In the genomic region with DNA sequence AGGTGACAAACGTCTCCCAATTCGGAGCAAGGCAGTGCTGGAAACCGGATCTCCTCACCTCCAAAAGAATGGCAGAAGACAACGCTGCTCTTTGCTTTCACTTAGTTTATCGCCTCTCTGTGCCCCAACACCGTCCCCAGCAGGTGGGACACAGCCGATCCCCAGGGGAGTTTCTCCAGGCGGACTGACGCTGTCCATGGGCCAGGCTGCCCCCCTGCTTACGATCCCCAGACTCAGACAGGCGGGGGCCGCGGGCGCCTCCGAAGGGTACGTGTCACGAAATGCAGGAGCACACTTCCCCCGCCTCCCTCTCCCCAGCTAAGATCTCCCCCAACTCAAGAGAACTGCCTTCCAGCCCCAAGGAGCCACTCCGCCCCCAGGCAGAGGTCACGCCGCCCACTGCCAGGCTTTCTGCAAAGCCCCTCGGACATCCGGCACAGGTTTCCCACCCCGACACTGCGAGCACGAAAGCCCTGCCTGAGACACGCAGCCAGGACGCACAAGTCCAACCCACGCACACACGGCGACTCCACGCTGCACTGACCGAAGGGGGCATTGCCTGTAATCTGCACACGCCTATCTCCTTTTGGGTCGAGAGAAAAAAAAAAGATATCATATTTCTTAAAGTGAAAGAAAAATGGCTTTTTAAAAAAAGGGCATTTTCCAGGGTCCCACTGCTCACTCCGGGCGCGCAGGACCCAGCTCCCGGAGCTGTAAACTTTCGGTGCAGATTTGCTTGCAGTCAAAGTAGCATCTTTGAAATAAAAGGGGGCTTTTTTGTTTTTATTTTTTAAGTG, we compare ENCODE assay signal across 8 cellular contexts. TPM values are rescaled to one million over a fixed set of nuclear protein-coding genes. Genes with fewer than 3 reads are reported as not detected.
A peak's percentile ranks its signal among the peaks of the same experiment; 100 is the strongest.
DNase-seq lines count a peak whose midpoint lies in the region; ATAC-seq and TF ChIP-seq lines count a peak whose summit lies in the region.

No MANE protein-coding gene starts in this region.

- TF ChIP-seq POLR2A in right lobe of liver (IDR thresholded peaks at IDR 0.05) = peak; percentile 45

- H3K36me3 ChIP-seq in right lobe of liver (peaks cover 0 to 8% (median 0%) of the 10 kb centered on the region in 4 donors), subcutaneous abdominal adipose tissue (ENCODE audit: control insufficient read depth in 5 of 5, insufficient read depth in 5 of 5, low read length in 5 of 5) (peaks cover 0 to 16% (median 10%) of the 10 kb centered on the region in 5 donors)

- H3K27me3 Mint-ChIP-seq in activated CD4-positive, alpha-beta T cell treated with anti-CD3 and anti-CD28 coated beads, Interleukin-2, amount 10 ng/mL, durations not matched to agents 7 days and 5 days = peaks cover 34% of the 10 kb centered on the region

- ATAC-seq in right lobe of liver (peak; percentile 29 to 37 (median 34)), GM21367 (IDR thresholded peaks at IDR 0.05; ENCODE audit: unreplicated experiment) (no peak)

- H3K27me3 ChIP-seq in right lobe of liver = no peaks in the 10 kb centered on the region
- H3K27me3 ChIP-seq in subcutaneous abdominal adipose tissue (ENCODE audit: control insufficient read depth in 5 of 5, insufficient read depth in 4 of 5, low read length in 5 of 5) = no peaks in the 10 kb centered on the region

- H3K27ac ChIP-seq in RWPE1 (peak overlapping the region; percentile 96), right lobe of liver (peak overlapping the region; percentile 95 to 98 (median 97)), subcutaneous abdominal adipose tissue (ENCODE audit: low read depth, low read length) (peak overlapping the region; percentile 95)

- H3K9me3 Mint-ChIP-seq in activated CD4-positive, alpha-beta T cell treated with anti-CD3 and anti-CD28 coated beads, Interleukin-2, amount 10 ng/mL, durations not matched to agents 7 days and 5 days = no peaks in the 10 kb centered on the region

- no peak overlapping the region for H3K4me3 Mint-ChIP-seq in activated CD4-positive, alpha-beta T cell treated with anti-CD3 and anti-CD28 coated beads, Interleukin-2, amount 10 ng/mL, durations not matched to agents 7 days and 5 days

- intact Hi-C loops in right lobe of liver (cut with DNase I) = no loop called here

- TF ChIP-seq CTCF in HFF-Myc (IDR thresholded peaks at IDR 0.05; ENCODE audit: low read depth, low read length, missing control alignments) (peak; percentile 14), RWPE1 (conservative IDR thresholded peaks at IDR 0.05; ENCODE audit: low read depth) (peak; percentile 39), right lobe of liver (IDR thresholded peaks at IDR 0.05) (peak in 3 of 4 donors; percentile 15 to 20 (median 19))

- CTCF ChIA-PET in RWPE1 (lab: Yijun Ruan, JAX) = interaction anchor here (0.6 to 1.0 kb wide), 2 partner anchors 366 to 660 kb away, joined by 3 to 9 read pairs; no protein-coding TSS in a partner anchor
- CTCF ChIA-PET in activated CD4-positive, alpha-beta T cell treated with anti-CD3 and anti-CD28 coated beads, Interleukin-2, amount 10 ng/mL, durations not matched to agents 7 days and 5 days (lab: Charles Lee) = interaction anchor here (0.7 to 0.8 kb wide), 2 partner anchors 19 to 41 kb away, joined by 3 to 9 read pairs; no protein-coding TSS in a partner anchor

- H3K27ac Mint-ChIP-seq in activated CD4-positive, alpha-beta T cell treated with anti-CD3 and anti-CD28 coated beads, Interleukin-2, amount 10 ng/mL, durations not matched to agents 7 days and 5 days = no peak overlapping the region

- H3K4me3 ChIP-seq in HFF-Myc (replicated peaks; ENCODE audit: low read depth, low read length) (peak overlapping the region; percentile 81), right lobe of liver (peak overlapping the region; percentile 83 to 89 (median 87)), subcutaneous abdominal adipose tissue (ENCODE audit: low read depth in 1 of 5, low read length in 5 of 5) (peak overlapping the region; percentile 78 to 97 (median 89))

- peak overlapping the region; percentile 81 to 97 (median 86) for H3K9ac ChIP-seq in subcutaneous abdominal adipose tissue (ENCODE audit: low read length in 5 of 5)

- POLR2A ChIA-PET in RWPE1 (lab: Yijun Ruan, JAX; ENCODE audit: low non-redundant PET) = interaction anchor here (0.6 kb wide), 1 partner anchor 261 kb away, joined by 3 read pairs; no protein-coding TSS in a partner anchor
- POLR2A ChIA-PET in activated CD4-positive, alpha-beta T cell treated with anti-CD3 and anti-CD28 coated beads, Interleukin-2, amount 10 ng/mL, durations not matched to agents 7 days and 5 days (lab: Charles Lee) = no interaction called here

- peaks cover 0 to 38% (median 16%) of the 10 kb centered on the region in 4 donors for H3K4me1 ChIP-seq in right lobe of liver
- peaks cover 2 to 58% (median 43%) of the 10 kb centered on the region in 5 donors for H3K4me1 ChIP-seq in subcutaneous abdominal adipose tissue (ENCODE audit: control insufficient read depth in 5 of 5, insufficient read depth in 5 of 5, low read length in 5 of 5)

- DNase-seq in ELF-1 (ENCODE audit: low read depth, low spot score) = peak; percentile 88
- DNase-seq in HFF-Myc (ENCODE audit: extremely low read depth, low read depth) = no peak
- DNase-seq in RWPE1 (ENCODE audit: low spot score) = peak; percentile 48
- DNase-seq in ecto neural progenitor cell (ENCODE audit: low spot score) = peak; percentile 89
- peak; percentile 75 to 85 (median 80) for DNase-seq in right lobe of liver
- no peak for DNase-seq in activated CD4-positive, alpha-beta T cell treated with anti-CD3 and anti-CD28 coated beads, Interleukin-2, amount 10 ng/mL, durations not matched to agents 7 days and 5 days

- H3K9me3 ChIP-seq in right lobe of liver (no peaks in the 10 kb centered on the region), subcutaneous abdominal adipose tissue (ENCODE audit: control insufficient read depth in 5 of 5, low read length in 5 of 5) (no peaks in the 10 kb centered on the region)

- H3K4me1 Mint-ChIP-seq in activated CD4-positive, alpha-beta T cell treated with anti-CD3 and anti-CD28 coated beads, Interleukin-2, amount 10 ng/mL, durations not matched to agents 7 days and 5 days = peaks cover 13% of the 10 kb centered on the region

- WGBS in right lobe of liver (ENCODE audit: insufficient coverage, low coverage, low lambda C conversion rate, missing lambda C conversion rate) = 2% methylated on average over 35 of the region's 40 CpGs

- H3K36me3 Mint-ChIP-seq in activated CD4-positive, alpha-beta T cell treated with anti-CD3 and anti-CD28 coated beads, Interleukin-2, amount 10 ng/mL, durations not matched to agents 7 days and 5 days (ENCODE audit: low read depth) = no peaks in the 10 kb centered on the region

RNA-seq across cellular contexts. Expression of a gene that starts 1.9 kb away (rescaled TPM):
- total RNA-seq in right lobe of liver = 10 to 100 TPM in 3 of 6 experiments, 1 to 10 TPM in 3; 9.4 to 14.7 (median 10.5) TPM
- total RNA-seq in activated CD4-positive, alpha-beta T cell treated with anti-CD3 and anti-CD28 coated beads, Interleukin-2, amount 10 ng/mL, durations not matched to agents 7 days and 5 days = not detected

Comparison
In these comparisons a context has a peak if more than half of its experiments do, and no peak if none do; other contexts are left out.
1. DNase-seq: peak in ELF-1 (single experiment), RWPE1 (single experiment), ecto neural progenitor cell (single experiment) and right lobe of liver (3 of 3); none in HFF-Myc (single experiment) and activated CD4-positive, alpha-beta T cell treated with anti-CD3 and anti-CD28 coated beads, Interleukin-2, amount 10 ng/mL, durations not matched to agents 7 days and 5 days (single experiment).
2. RNA of a gene that starts 1.9 kb away (total RNA-seq): 9.4 to 14.7 TPM in right lobe of liver; not detected in activated CD4-positive, alpha-beta T cell treated with anti-CD3 and anti-CD28 coated beads, Interleukin-2, amount 10 ng/mL, durations not matched to agents 7 days and 5 days; every median in the first group is over 10 times any median in the second.
3. Peak in every context shown above with its lines, with median percentiles within 50 percentile points of each other: H3K4me3 ChIP-seq, CTCF ChIP-seq and H3K27ac ChIP-seq.